In the genomic region with DNA sequence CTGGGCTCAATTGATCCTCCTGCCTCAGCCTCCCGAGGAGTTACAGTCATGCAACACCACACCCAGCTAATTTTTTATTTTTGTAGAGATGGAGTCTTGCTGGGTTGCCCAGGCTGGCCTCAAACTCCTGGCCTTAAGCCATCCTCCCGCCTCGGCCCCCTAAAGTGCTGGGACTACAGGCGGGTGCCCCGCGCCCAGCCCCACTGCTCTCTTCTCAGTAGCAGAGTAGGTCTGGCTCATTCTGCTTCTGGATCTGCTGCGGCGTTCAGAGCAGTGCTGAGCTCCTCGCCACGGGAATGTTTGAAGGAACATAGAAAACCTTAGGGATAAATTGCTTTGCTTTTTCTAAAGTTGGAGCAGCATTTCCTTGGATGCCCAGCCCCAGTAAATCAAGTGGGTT, we compare ENCODE assay signal across 19 cellular contexts.
"Had no signal": no experiment of that assay in that cellular context is flagged by ENCODE, and none has a peak within 500 bp of the region (broad histone marks: within the 10 kb centered on the region; RNA-seq: fewer than 3 reads in every experiment).

No MANE protein-coding gene starts in this region.

- H3K27me3 Mint-ChIP-seq: naive thymus-derived CD4-positive, alpha-beta T cell had no signal

- H3K4me1 Mint-ChIP-seq: endodermal cell, neural progenitor cell had no signal

- H3K4me3 ChIP-seq: cardiac muscle cell, dorsolateral prefrontal cortex, neural progenitor cell, right lobe of liver, tibial artery had no signal

- H3K9me2 ChIP-seq: SK-N-SH had no signal

- ATAC-seq: activated naive CD4-positive, alpha-beta T cell treated with anti-CD3 and anti-CD28 coated beads, Interleukin-2, amount 50 U/mL, for 72 hours; activated T-cell treated with anti-CD3 and anti-CD28 coated beads, Interleukin-2, amount 50 U/mL, for 72 hours; right lobe of liver had no signal

- H3K27ac ChIP-seq: cardiac muscle cell, epithelial cell of prostate, neural progenitor cell, tibial artery had no signal

- H3K27me3 ChIP-seq: cardiac muscle cell, dorsolateral prefrontal cortex, neural progenitor cell, right lobe of liver, tibial artery had no signal

- H3K9me3 ChIP-seq: right lobe of liver, SK-N-SH, tibial artery had no signal

- H3K9me3 Mint-ChIP-seq: activated naive CD4-positive, alpha-beta T cell treated with anti-CD3 and anti-CD28 coated beads, Interleukin-2, amount 50 U/mL, for 72 hours; activated T-cell treated with anti-CD3 and anti-CD28 coated beads, Interleukin-2, amount 50 U/mL, for 72 hours; endodermal cell; neural progenitor cell had no signal

- H3K4me2 ChIP-seq: neural progenitor cell, SK-N-SH had no signal

- H3K4me1 ChIP-seq: neural progenitor cell, tibial artery had no signal

- DNase-seq: activated CD4-positive, alpha-beta T cell treated with anti-CD3 and anti-CD28 coated beads, Interleukin-2, amount 50 U/mL, for 1 hour; activated gamma-delta T cell treated with Interleukin-2 at 50 U/mL for 16 hours; activated T-cell treated with anti-CD3 and anti-CD28 coated beads, Interleukin-2, amount 50 U/mL, for 72 hours; amniotic stem cell; endodermal cell; foreskin fibroblast; hippocampal formation; naive thymus-derived CD4-positive, alpha-beta T cell; SK-N-SH; stimulated activated CD4-positive, alpha-beta T cell treated with anti-CD3 and anti-CD28 coated beads, Interleukin-4, amount 100 ng/mL, for 4 hours; stimulated activated naive CD4-positive, alpha-beta T cell; T1000 had no signal

- H3K27ac Mint-ChIP-seq: activated naive CD4-positive, alpha-beta T cell treated with anti-CD3 and anti-CD28 coated beads, Interleukin-2, amount 50 U/mL, for 72 hours; activated T-cell treated with anti-CD3 and anti-CD28 coated beads, Interleukin-2, amount 50 U/mL, for 72 hours; endodermal cell; neural progenitor cell had no signal

- H2AFZ ChIP-seq: neural progenitor cell had no signal

- H3K9ac ChIP-seq: neural progenitor cell, SK-N-SH had no signal

- H3K4me3 Mint-ChIP-seq: activated T-cell treated with anti-CD3 and anti-CD28 coated beads, Interleukin-2, amount 50 U/mL, for 72 hours; endodermal cell; naive thymus-derived CD4-positive, alpha-beta T cell; neural progenitor cell had no signal
